1 cellular context compared by ENCODE assay signal in the genomic region with DNA sequence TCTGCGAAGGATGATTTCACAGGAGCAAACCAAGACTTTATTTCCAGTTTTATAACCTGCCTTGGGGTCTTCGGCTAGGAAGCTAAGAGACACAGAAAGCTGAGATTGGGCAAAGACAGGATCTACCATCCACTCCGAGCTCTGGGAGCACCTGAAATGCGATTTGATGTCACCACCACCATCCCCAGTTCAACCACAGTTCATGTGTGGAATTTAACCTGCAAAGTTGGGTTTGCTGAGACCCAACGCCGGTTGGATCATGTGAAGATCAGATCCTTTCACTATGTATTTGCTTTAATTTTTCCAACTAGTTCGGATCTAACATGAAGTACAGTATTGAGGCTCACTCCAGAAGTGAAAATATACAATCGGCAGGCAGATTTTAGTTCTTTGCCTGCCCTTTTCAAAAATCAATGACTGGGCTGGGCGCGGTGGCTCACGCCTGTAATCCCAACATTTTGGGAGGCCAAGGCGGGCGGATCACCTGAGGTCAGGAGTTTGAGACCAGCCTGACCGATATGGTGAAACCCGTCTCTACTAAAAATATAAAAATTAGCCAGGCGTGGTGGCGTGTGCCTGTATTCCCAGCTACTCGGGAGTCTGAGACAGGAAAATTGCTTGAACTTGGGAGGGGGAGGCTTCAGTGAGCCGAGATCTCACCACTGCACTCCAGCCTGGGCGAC.
TF ChIP-seq lines count a peak whose summit lies in the region.

No MANE protein-coding gene starts in this region.

TF ChIP-seq in GM12878, 131 proteins besides CTCF, POLR2A, EP300 and RAD21:
- TF ChIP-seq, protein P1, sequence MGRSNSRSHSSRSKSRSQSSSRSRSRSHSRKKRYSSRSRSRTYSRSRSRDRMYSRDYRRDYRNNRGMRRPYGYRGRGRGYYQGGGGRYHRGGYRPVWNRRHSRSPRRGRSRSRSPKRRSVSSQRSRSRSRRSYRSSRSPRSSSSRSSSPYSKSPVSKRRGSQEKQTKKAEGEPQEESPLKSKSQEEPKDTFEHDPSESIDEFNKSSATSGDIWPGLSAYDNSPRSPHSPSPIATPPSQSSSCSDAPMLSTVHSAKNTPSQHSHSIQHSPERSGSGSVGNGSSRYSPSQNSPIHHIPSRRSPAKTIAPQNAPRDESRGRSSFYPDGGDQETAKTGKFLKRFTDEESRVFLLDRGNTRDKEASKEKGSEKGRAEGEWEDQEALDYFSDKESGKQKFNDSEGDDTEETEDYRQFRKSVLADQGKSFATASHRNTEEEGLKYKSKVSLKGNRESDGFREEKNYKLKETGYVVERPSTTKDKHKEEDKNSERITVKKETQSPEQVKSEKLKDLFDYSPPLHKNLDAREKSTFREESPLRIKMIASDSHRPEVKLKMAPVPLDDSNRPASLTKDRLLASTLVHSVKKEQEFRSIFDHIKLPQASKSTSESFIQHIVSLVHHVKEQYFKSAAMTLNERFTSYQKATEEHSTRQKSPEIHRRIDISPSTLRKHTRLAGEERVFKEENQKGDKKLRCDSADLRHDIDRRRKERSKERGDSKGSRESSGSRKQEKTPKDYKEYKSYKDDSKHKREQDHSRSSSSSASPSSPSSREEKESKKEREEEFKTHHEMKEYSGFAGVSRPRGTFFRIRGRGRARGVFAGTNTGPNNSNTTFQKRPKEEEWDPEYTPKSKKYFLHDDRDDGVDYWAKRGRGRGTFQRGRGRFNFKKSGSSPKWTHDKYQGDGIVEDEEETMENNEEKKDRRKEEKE (IDR thresholded peaks at IDR 0.05) = peak; percentile 4; the same call in 1 of the 2 replicates
- no peak for TF ChIP-seq DPF2 (IDR thresholded peaks at IDR 0.05)
- peak; percentile 52 for TF ChIP-seq IKZF1 (conservative IDR thresholded peaks at IDR 0.05)
- peak; percentile 10 to 62; a peak in 1 of 4 replicates for TF ChIP-seq IKZF2 (IDR thresholded peaks at IDR 0.05)
- no peak for TF ChIP-seq RBBP5 (conservative IDR thresholded peaks at IDR 0.05)
